12 cellular contexts compared by ENCODE assay signal in the genomic region with DNA sequence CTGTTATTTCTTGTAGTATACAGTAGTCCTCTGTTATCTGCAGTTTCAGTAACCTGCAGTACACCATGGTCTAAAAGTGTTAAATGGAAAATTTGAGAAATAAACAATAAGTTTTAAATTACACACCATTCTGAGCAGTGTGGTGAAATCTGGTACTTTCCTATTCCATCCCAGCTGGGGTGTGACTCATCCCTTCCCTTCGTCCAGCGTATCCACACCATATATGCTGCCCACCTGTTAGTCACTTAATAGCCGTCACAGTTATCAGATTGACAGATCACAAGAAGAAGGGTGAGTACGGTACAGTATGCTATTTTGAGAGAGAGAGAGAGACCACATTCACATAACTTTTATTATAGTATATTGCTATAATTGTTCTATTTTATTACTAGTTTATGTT. TPM values are rescaled to one million over a fixed set of nuclear protein-coding genes. Genes with fewer than 3 reads are reported as not detected.
DNase-seq lines count a peak whose midpoint lies in the region; ATAC-seq and TF ChIP-seq lines count a peak whose summit lies in the region.
"Had no signal": no experiment of that assay in that cellular context is flagged by ENCODE, and none has a peak within 500 bp of the region (broad histone marks: within the 10 kb centered on the region; RNA-seq: fewer than 3 reads in every experiment).

No MANE protein-coding gene starts in this region.

- H2AFZ ChIP-seq in fibroblast of lung (ENCODE audit: low read length), result no peak overlapping the region

- no peaks in the 10 kb centered on the region for H3K9me3 ChIP-seq in fibroblast of lung (ENCODE audit: control insufficient read depth, insufficient read depth, low read depth, low read length)
- H3K9me3 ChIP-seq: sigmoid colon, SJSA1 had no signal

- no peak overlapping the region for H3K27ac ChIP-seq in fibroblast of lung (ENCODE audit: insufficient read depth, low read length)
- H3K27ac ChIP-seq: sigmoid colon, SJSA1 had no signal

- H3K4me2 ChIP-seq in fibroblast of lung (ENCODE audit: extremely low read depth, insufficient read depth, low read length), result no peak overlapping the region

- TF ChIP-seq CTCF in fibroblast of lung (conservative IDR thresholded peaks at IDR 0.05 in 1 of 2, IDR thresholded peaks at IDR 0.05 in 1 of 2; ENCODE audit: low read depth in 1 of 2, low read length in 2 of 2), result no peak

- peak overlapping the region in 1 of 2 donors; percentile 24 for H3K27ac Mint-ChIP-seq in activated naive CD4-positive, alpha-beta T cell treated with anti-CD3 and anti-CD28 coated beads, Interleukin-2, amount 50 U/mL, for 72 hours
- H3K27ac Mint-ChIP-seq: activated naive CD8-positive, alpha-beta T cell had no signal

- no peaks in the 10 kb centered on the region for H3K36me3 Mint-ChIP-seq in activated naive CD4-positive, alpha-beta T cell treated with anti-CD3 and anti-CD28 coated beads, Interleukin-2, amount 50 U/mL, for 72 hours

- no peak overlapping the region for H3K9ac ChIP-seq in fibroblast of lung (ENCODE audit: insufficient read depth, low read length)

- ATAC-seq in activated naive CD4-positive, alpha-beta T cell treated with anti-CD3 and anti-CD28 coated beads, Interleukin-2, amount 50 U/mL, for 72 hours, result peak; percentile 88 to 90
- ATAC-seq in stimulated activated naive CD8-positive, alpha-beta T cell treated with anti-CD3 and anti-CD28 coated beads, Interleukin-15, Interleukin-2, amounts not matched to agents 100 U/mL and 50 U/mL, for 24 hours, result peak; percentile 99

- no peaks in the 10 kb centered on the region for H4K20me1 ChIP-seq in fibroblast of lung (ENCODE audit: control insufficient read depth, extremely low read depth, insufficient read depth, low read length)

- H3K4me3 ChIP-seq in fibroblast of lung (replicated peaks in 1 of 4; ENCODE audit: control extremely low read depth in 1 of 4, insufficient read depth in 1 of 4, low read depth in 3 of 4, low read length in 4 of 4), result no peak overlapping the region
- H3K4me3 ChIP-seq: sigmoid colon, SJSA1 had no signal

- H3K79me2 ChIP-seq in fibroblast of lung (ENCODE audit: control insufficient read depth, insufficient read depth, low read length), result no peaks in the 10 kb centered on the region

- H3K9me3 Mint-ChIP-seq in activated naive CD4-positive, alpha-beta T cell treated with anti-CD3 and anti-CD28 coated beads, Interleukin-2, amount 50 U/mL, for 72 hours, result no peaks in the 10 kb centered on the region

- H3K4me1 ChIP-seq in fibroblast of lung (ENCODE audit: control insufficient read depth, extremely low read depth, insufficient read depth, low read length), result no peaks in the 10 kb centered on the region
- H3K4me1 ChIP-seq: sigmoid colon, SJSA1 had no signal

- no peaks in the 10 kb centered on the region for H3K27me3 ChIP-seq in fibroblast of lung (ENCODE audit: control insufficient read depth, insufficient read depth, low read length)
- H3K27me3 ChIP-seq: sigmoid colon, SJSA1 had no signal

- H3K36me3 ChIP-seq in fibroblast of lung (ENCODE audit: control insufficient read depth, insufficient read depth, low read length), result no peaks in the 10 kb centered on the region
- H3K36me3 ChIP-seq: SJSA1 had no signal

- DNase-seq in activated naive CD4-positive, alpha-beta T cell treated with anti-CD3 and anti-CD28 coated beads, Interleukin-2, amount 50 U/mL, for 72 hours (ENCODE audit: low spot score in 2 of 2), result no peak
- DNase-seq in activated naive CD4-positive, alpha-beta T cell treated with anti-CD3 and anti-CD28 coated beads, Interleukin-2, amount 50 U/mL, for 16 hours, result no peak
- DNase-seq in NAMALWA (ENCODE audit: low spot score) (peak; percentile 3), fibroblast of lung (ENCODE audit: low read depth in 2 of 2) (peak; percentile 57 to 91), NCI-H1092 (lab: John Stamatoyannopoulos, UW) (no peak), GDM1 (lab: John Stamatoyannopoulos, UW) (no peak), occipital lobe (lab: John Stamatoyannopoulos, UW) (no peak)
- peak; percentile 46 for DNase-seq in stimulated activated naive CD8-positive, alpha-beta T cell treated with anti-CD3 and anti-CD28 coated beads, Interleukin-15, Interleukin-2, amounts not matched to agents 100 U/mL and 50 U/mL, for 24 hours
- DNase-seq: kidney, sigmoid colon had no signal

RNA-seq across cellular contexts. Expression of gene FAM151B, which starts 28.9 kb away (rescaled TPM):
- under 1 TPM; 0.14 to 0.52 TPM for total RNA-seq in activated naive CD4-positive, alpha-beta T cell treated with anti-CD3 and anti-CD28 coated beads, Interleukin-2, amount 50 U/mL, for 72 hours
- total RNA-seq in fibroblast of lung (3.9 and 4.8 TPM in 2 replicates), occipital lobe (39.8 TPM)
- 3.0 and 4.9 TPM in 2 replicates for polyA plus RNA-seq in fibroblast of lung
- 1.8 and 3.5 TPM in 2 replicates for polyA plus RNA-seq in fibroblast of lung (2012)
- polyA minus RNA-seq in fibroblast of lung (ENCODE audit: low replicate concordance), result 1.7 TPM in 1 of 2 replicates, not detected in the other

RNA-seq across cellular contexts. Expression of gene ANKRD34B, which starts 53.3 kb away (rescaled TPM):
- total RNA-seq in activated naive CD4-positive, alpha-beta T cell treated with anti-CD3 and anti-CD28 coated beads, Interleukin-2, amount 50 U/mL, for 72 hours, result under 1 TPM in 1 of 2 donors, not detected in 1; 0.25 TPM
- not detected in 2 replicates for total RNA-seq in fibroblast of lung
- polyA plus RNA-seq in fibroblast of lung, result not detected in 2 replicates
- polyA plus RNA-seq in fibroblast of lung (2012), result not detected in 2 replicates
- not detected in 2 replicates for polyA minus RNA-seq in fibroblast of lung (ENCODE audit: low replicate concordance)
- total RNA-seq in occipital lobe, result 0.16 TPM
- total RNA-seq: sigmoid colon, SJSA1 had no signal

Comparison
In these comparisons a context has a peak if more than half of its experiments do, and no peak if none do; other contexts are left out.
1. DNase-seq: peak in NAMALWA (single experiment), fibroblast of lung (2 of 2) and stimulated activated naive CD8-positive, alpha-beta T cell treated with anti-CD3 and anti-CD28 coated beads, Interleukin-15, Interleukin-2, amounts not matched to agents 100 U/mL and 50 U/mL, for 24 hours (single experiment); none in activated naive CD4-positive, alpha-beta T cell treated with anti-CD3 and anti-CD28 coated beads, Interleukin-2, amount 50 U/mL, for 72 hours (0 of 2), activated naive CD4-positive, alpha-beta T cell treated with anti-CD3 and anti-CD28 coated beads, Interleukin-2, amount 50 U/mL, for 16 hours (single experiment), NCI-H1092 (single experiment), GDM1 (single experiment) and occipital lobe (single experiment).